ENCODE assay signal across 10 cellular contexts in genomic region chr2:2149379-2149778, GRCh38.
"Had no signal": no experiment of that assay in that cellular context is flagged by ENCODE, and none has a peak within 500 bp of the region (broad histone marks: within the 10 kb centered on the region; RNA-seq: fewer than 3 reads in every experiment).

No MANE protein-coding gene starts in this region.

- H2AFZ ChIP-seq: GM23248 had no signal

- H3K4me1 Mint-ChIP-seq: IgD-negative memory B cell had no signal

- H3K4me3 ChIP-seq: GM23248 had no signal

- FAIRE-seq: H54, HTR-8/SVneo had no signal

- ATAC-seq: HCT116 had no signal

- H3K4me3 Mint-ChIP-seq: H9, HFFc6, IgD-negative memory B cell had no signal

- H3K36me3 Mint-ChIP-seq: IgD-negative memory B cell had no signal

- H3K27me3 Mint-ChIP-seq: IgD-negative memory B cell had no signal

- H3K4me2 ChIP-seq: KMS-11 had no signal

- H3K27ac ChIP-seq: GM23248, KMS-11 had no signal

- H3K27ac Mint-ChIP-seq: H9, HFFc6, IgD-negative memory B cell had no signal

- H3K9ac ChIP-seq: GM23248, KMS-11 had no signal

- H3K9me3 Mint-ChIP-seq: H9 had no signal

- DNase-seq: GM23248, GOT3, H9, HFFc6, KBM-7 had no signal
